Comparison of ENCODE assay signal across 8 cellular contexts in genomic region chr20:47350181-47350550, GRCh38. TPM values are rescaled to one million over a fixed set of nuclear protein-coding genes. Genes with fewer than 3 reads are reported as not detected.
DNase-seq lines count a peak whose midpoint lies in the region; ATAC-seq, FAIRE-seq and TF ChIP-seq lines count a peak whose summit lies in the region.

No MANE protein-coding gene starts in this region.

- no peak for DNase-seq in HepG2 (ENCODE audit: low spot score)
- DNase-seq in right lobe of liver = no peak
- DNase-seq in ascending aorta (ENCODE audit: low spot score in 2 of 2) = no peak
- DNase-seq in uterus = no peak
- no peak for DNase-seq in lower leg skin (ENCODE audit: low spot score in 2 of 2)

- no peak for FAIRE-seq in HepG2 (lab: Jason Lieb, UNC)

- H3K36me3 ChIP-seq in HepG2 (replicated peaks in 1 of 2; ENCODE audit: control insufficient read depth in 1 of 2, insufficient read depth in 2 of 2, low read length in 2 of 2) (peaks cover 20 to 60% of the 10 kb centered on the region in 2 experiments), right lobe of liver (no peaks in the 10 kb centered on the region), ascending aorta (no peaks in the 10 kb centered on the region), mesodermal cell (ENCODE audit: control insufficient read depth, insufficient read depth, low read length) (peaks cover 66% of the 10 kb centered on the region), uterus (no peaks in the 10 kb centered on the region)

- TF ChIP-seq CTCF in HepG2 (CRISPR knock-in tag; IDR thresholded peaks at IDR 0.05) (no peak), right lobe of liver (IDR thresholded peaks at IDR 0.05) (no peak), ascending aorta (IDR thresholded peaks at IDR 0.05) (no peak), uterus (IDR thresholded peaks at IDR 0.05) (no peak), lower leg skin (IDR thresholded peaks at IDR 0.05) (no peak)

- peak overlapping the region; percentile 91 for H3K4me2 ChIP-seq in HepG2 (ENCODE audit: low read depth, low read length)

- TF ChIP-seq POLR2A in HepG2 (IDR thresholded peaks at IDR 0.05; ENCODE audit: insufficient read depth in 1 of 2, low read depth in 2 of 2, low read length in 2 of 2) (no peak), right lobe of liver (IDR thresholded peaks at IDR 0.05) (no peak), uterus (IDR thresholded peaks at IDR 0.05) (no peak), lower leg skin (IDR thresholded peaks at IDR 0.05) (no peak)

- WGBS in HepG2 (ENCODE audit: low lambda C conversion rate) = 84% methylated on average over 4 of the region's 4 CpGs
- WGBS in right lobe of liver (ENCODE audit: insufficient coverage, low coverage, low lambda C conversion rate, missing lambda C conversion rate) = 43% methylated on average over 4 of the region's 4 CpGs
- WGBS in mesodermal cell (ENCODE audit: insufficient coverage in 2 of 2), 2 experiments = 100% methylated on average over 1 of the region's 4 CpGs; no CpG with 5 or more reads in 1 of the 2 experiments
- WGBS in lower leg skin, 2 donors = 48 to 57% methylated on average over 4 of the region's 4 CpGs

- H2AFZ ChIP-seq in HepG2 (ENCODE audit: low read length) = no peak overlapping the region

- H3K79me2 ChIP-seq in HepG2 (ENCODE audit: insufficient read depth, low read length) = peaks cover 100% of the 10 kb centered on the region

- ATAC-seq in HepG2 (no peak), right lobe of liver (no peak), GM21390 (IDR thresholded peaks at IDR 0.05; ENCODE audit: unreplicated experiment) (no peak), HG02973 (IDR thresholded peaks at IDR 0.05; ENCODE audit: unreplicated experiment) (no peak)

- H3K9ac ChIP-seq in HepG2 (ENCODE audit: insufficient read depth, low read depth, low read length) = peak overlapping the region; percentile 99; the same call in 1 of the 2 replicates

- POLR2A ChIA-PET in HepG2 (lab: Yijun Ruan, JAX) = interaction anchor here (1.0 to 6.7 kb wide), 5 partner anchors 7 to 30 kb away, joined by 3 to 184 read pairs (median 6); partner anchors contain the start of gene ZMYND8

- CTCF ChIA-PET in HepG2 (lab: Yijun Ruan, JAX; ENCODE audit: low intra/inter-chr PET ratio, low total read pairs) = no interaction called here

- peak overlapping the region; percentile 99 for H3K27ac ChIP-seq in HepG2 (ENCODE audit: extremely low read length, insufficient read depth, low read length)
- H3K27ac ChIP-seq in right lobe of liver = no peak overlapping the region
- H3K27ac ChIP-seq in ascending aorta = peak overlapping the region; percentile 95 to 99
- peak overlapping the region; percentile 100 for H3K27ac ChIP-seq in mesodermal cell (ENCODE audit: low read depth, low read length, severe bottlenecking)
- peak overlapping the region; percentile 42 to 99 for H3K27ac ChIP-seq in uterus

- in situ Hi-C loops in HepG2 (cut with HindIII; ENCODE audit: extremely low pct_ligation_motif_present, low pct_unique_long_range_greater_than_20kb) = no loop called here

- H3K9me3 ChIP-seq in HepG2 (ENCODE audit: low read length) = no peaks in the 10 kb centered on the region
- H3K9me3 ChIP-seq in right lobe of liver = no peaks in the 10 kb centered on the region
- no peaks in the 10 kb centered on the region for H3K9me3 ChIP-seq in ascending aorta
- H3K9me3 ChIP-seq in mesodermal cell (ENCODE audit: control insufficient read depth, low read length) = no peaks in the 10 kb centered on the region
- H3K9me3 ChIP-seq in uterus = no peaks in the 10 kb centered on the region

- H3K4me1 ChIP-seq in HepG2 (ENCODE audit: insufficient read depth, low read length) = peaks cover 96% of the 10 kb centered on the region
- peaks cover 0 to 73% (median 31%) of the 10 kb centered on the region in 4 donors for H3K4me1 ChIP-seq in right lobe of liver
- peaks cover 15 to 70% of the 10 kb centered on the region in 2 donors for H3K4me1 ChIP-seq in ascending aorta
- peaks cover 81% of the 10 kb centered on the region for H3K4me1 ChIP-seq in mesodermal cell (ENCODE audit: control insufficient read depth, insufficient read depth, low read length, poor library complexity, severe bottlenecking)
- peaks cover 20 to 37% of the 10 kb centered on the region in 2 donors for H3K4me1 ChIP-seq in uterus

- H3K4me3 ChIP-seq in HepG2 (replicated peaks in 1 of 3; ENCODE audit: insufficient read depth in 1 of 3, low read depth in 2 of 3, low read length in 3 of 3) (peak overlapping the region in 1 of 3 experiments; percentile 73; a peak in 2 of 6 replicates), right lobe of liver (no peak overlapping the region), ascending aorta (no peak overlapping the region), mesodermal cell (ENCODE audit: extremely low read depth, insufficient read depth, low read length, poor library complexity, severe bottlenecking) (peak overlapping the region; percentile 62), uterus (no peak overlapping the region), lower leg skin (ENCODE audit: low read depth, poor library complexity, severe bottlenecking) (no peak overlapping the region)

- TF ChIP-seq EP300 in HepG2 (IDR thresholded peaks at IDR 0.05; ENCODE audit: low read depth in 2 of 2, low read length in 2 of 2) (no peak), HepG2 (CRISPR knock-in tag; IDR thresholded peaks at IDR 0.05; ENCODE audit: borderline replicate concordance) (no peak)

- BruUV-seq in HepG2 (replicated peaks; lab: Mats Ljungman, UMichigan) = no TSS peak

- peaks cover 73% of the 10 kb centered on the region for H4K20me1 ChIP-seq in HepG2 (ENCODE audit: insufficient read depth, low read length)

- no peaks in the 10 kb centered on the region; a peak in 1 of 5 replicates for H3K27me3 ChIP-seq in HepG2 (ENCODE audit: control insufficient read depth in 1 of 2, insufficient read depth in 2 of 2, low read length in 2 of 2)
- no peaks in the 10 kb centered on the region for H3K27me3 ChIP-seq in right lobe of liver
- H3K27me3 ChIP-seq in ascending aorta = no peaks in the 10 kb centered on the region
- no peaks in the 10 kb centered on the region for H3K27me3 ChIP-seq in uterus

- intact Hi-C loops in HepG2 (cut with micrococcal nuclease; ENCODE audit: unreplicated experiment) = loop anchor here (2.0 kb wide), 1 partner anchor 15 kb away; no protein-coding TSS in a partner anchor
- intact Hi-C loops in right lobe of liver (cut with DNase I) = no loop called here
- intact Hi-C loops in ascending aorta (cut with DNase I) = no loop called here
- intact Hi-C loops in uterus (cut with DNase I; ENCODE audit: low total_unique reads) = no loop called here
- intact Hi-C loops in lower leg skin (cut with DNase I; ENCODE audit: low total_unique reads) = no loop called here

- no peak for TF ChIP-seq RAD21 in HepG2 (CRISPR knock-in tag; IDR thresholded peaks at IDR 0.05)

TF ChIP-seq in HepG2, 621 proteins besides CTCF, POLR2A, EP300 and RAD21 (continues in another document):
- TF ChIP-seq KDM3A (CRISPR knock-in tag; IDR thresholded peaks at IDR 0.05; ENCODE audit: low read depth) (no peak), ZNF362 (CRISPR knock-in tag; IDR thresholded peaks at IDR 0.05; ENCODE audit: borderline replicate concordance) (peak; percentile 26; the same call in 1 of the 2 replicates), RBFOX2 (IDR thresholded peaks at IDR 0.05; ENCODE audit: low read depth, low read length) (peak; percentile 44; the same call in 1 of the 2 replicates)

RNA-seq across cellular contexts. Expression of gene ZMYND8, which starts 6.3 kb away (rescaled TPM):
- total RNA-seq in HepG2 (2016; rRNA removed; fragmentation: Illumina TruSeq; extraction: Trizol) = 53.9 and 71.9 TPM in 2 replicates
- 45.3 and 50.7 TPM in 2 replicates for total RNA-seq in HepG2 (2016; cell fraction: cytosol; rRNA removed; fragmentation: Illumina TruSeq; extraction: Trizol; ENCODE audit: low read depth)
- 54.7 and 64.5 TPM in 2 replicates for total RNA-seq in HepG2 (2016; cell fraction: insoluble cytoplasmic fraction; rRNA removed; fragmentation: Illumina TruSeq; extraction: Trizol)
- 30.6 and 34.0 TPM in 2 replicates for total RNA-seq in HepG2 (2016; cell fraction: membrane; rRNA removed; fragmentation: Illumina TruSeq; extraction: Trizol)
- 90.9 and 106 TPM in 2 replicates for total RNA-seq in HepG2 (2016; cell fraction: nucleus; rRNA removed; fragmentation: Illumina TruSeq; extraction: Trizol)
- 81.4 and 84.7 TPM in 2 replicates for polyA plus RNA-seq in HepG2 (2011; rRNA removed)
- polyA plus RNA-seq in HepG2 (2011; cell fraction: cytosol; rRNA removed) = 41.2 and 45.2 TPM in 2 replicates
- 139 and 149 TPM in 2 replicates for polyA plus RNA-seq in HepG2 (2011; cell fraction: nucleus; rRNA removed)
- polyA plus RNA-seq in HepG2 (2012) = 50.4 and 60.2 TPM in 2 replicates
- 1.9 and 2.5 TPM in 2 replicates for polyA plus RNA-seq in HepG2 (2016; cell fraction: cytosol; fragmentation: Illumina TruSeq; extraction: Trizol; ENCODE audit: low read depth)
- polyA plus RNA-seq in HepG2 (2016; cell fraction: insoluble cytoplasmic fraction; fragmentation: Illumina TruSeq; extraction: Trizol; ENCODE audit: low read depth) = 42.7 and 55.7 TPM in 2 replicates
- 7.9 and 9.1 TPM in 2 replicates for polyA plus RNA-seq in HepG2 (2016; cell fraction: membrane; fragmentation: Illumina TruSeq; extraction: Trizol; ENCODE audit: low read depth)
- 103 and 106 TPM in 2 replicates for polyA plus RNA-seq in HepG2 (2016; cell fraction: nucleus; fragmentation: Illumina TruSeq; extraction: Trizol; ENCODE audit: insufficient read depth, low read depth)
- polyA minus RNA-seq in HepG2 (2011; rRNA and poly(A)+ RNA removed; ENCODE audit: low replicate concordance) = 14.1 and 79.4 TPM in 2 replicates
- polyA minus RNA-seq in HepG2 (2011; cell fraction: cytosol; rRNA and poly(A)+ RNA removed) = 66.7 and 69.5 TPM in 2 replicates
- 190 and 220 TPM in 2 replicates for polyA minus RNA-seq in HepG2 (2011; cell fraction: nucleus; rRNA and poly(A)+ RNA removed)
- total RNA-seq in right lobe of liver = 10 to 100 TPM in 5 of 6 experiments, 1 to 10 TPM in 1; 7.8 to 25.7 (median 13.8) TPM
- 23.2 TPM for total RNA-seq in ascending aorta
- polyA plus RNA-seq in mesodermal cell (2013, experiment 1 of 2) = 58.2 TPM
- polyA plus RNA-seq in mesodermal cell (2013, experiment 2 of 2) = 55.0 TPM
- 10 to 100 TPM; 10.2 to 26.7 (median 16.0) TPM for total RNA-seq in uterus
- 10 to 100 TPM; 42.2 to 79.0 (median 65.4) TPM for total RNA-seq in lower leg skin

Comparison
In these comparisons a context has a peak if more than half of its experiments do, and no peak if none do; other contexts are left out.
1. H3K27ac ChIP-seq: peak in HepG2 (single experiment), ascending aorta (2 of 2), mesodermal cell (single experiment) and uterus (2 of 2); none in right lobe of liver (0 of 3).